Comparison of ENCODE assay signal across 18 cellular contexts in the genomic region with DNA sequence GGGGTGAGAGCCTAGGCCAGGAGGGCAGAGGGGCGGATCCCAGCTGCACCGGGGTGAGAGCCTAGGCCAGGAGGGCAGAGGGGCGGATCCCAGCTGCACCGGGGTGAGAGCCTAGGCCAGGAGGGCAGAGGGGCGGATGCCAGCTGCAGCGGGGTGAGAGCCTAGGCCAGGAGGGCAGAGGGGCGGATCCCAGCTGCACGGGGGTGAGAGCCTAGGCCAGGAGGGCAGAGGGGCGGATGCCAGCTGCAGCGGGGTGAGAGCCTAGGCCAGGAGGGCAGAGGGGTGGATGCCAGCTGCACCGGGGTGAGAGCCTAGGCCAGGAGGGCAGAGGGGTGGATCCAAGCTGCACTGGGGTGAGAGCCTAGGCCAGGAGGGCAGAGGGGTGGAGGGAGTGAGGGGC. TPM values are rescaled to one million over a fixed set of nuclear protein-coding genes. Genes with fewer than 3 reads are reported as not detected.
"Had no signal": no experiment of that assay in that cellular context is flagged by ENCODE, and none has a peak within 500 bp of the region (broad histone marks: within the 10 kb centered on the region; RNA-seq: fewer than 3 reads in every experiment).

No MANE protein-coding gene starts in this region.

RNA-seq across cellular contexts. Expression of gene GALP, which starts 0.5 kb away (rescaled TPM):
- total RNA-seq: activated B cell treated with CpG ODN at 0.5 μM for 24 hours; activated CD4-positive, alpha-beta memory T cell treated with anti-CD3 and anti-CD28 coated beads for 36 hours; activated CD4-positive, alpha-beta T cell treated with anti-CD3 and anti-CD28 coated beads, Interleukin-2, amount 10 ng/mL, durations not matched to agents 24 days and 14 days; activated CD8-positive, alpha-beta memory T cell treated with anti-CD3 and anti-CD28 coated beads for 36 hours; activated CD8-positive, alpha-beta T cell treated with anti-CD3 and anti-CD28 coated beads for 36 hours; activated naive CD4-positive, alpha-beta T cell treated with anti-CD3 and anti-CD28 coated beads for 36 hours; activated naive CD4-positive, alpha-beta T cell treated with anti-CD3 and anti-CD28 coated beads, Interleukin-2, amount 50 U/mL, for 72 hours; activated naive CD8-positive, alpha-beta T cell treated with anti-CD3 and anti-CD28 coated beads for 36 hours; activated T-cell treated with anti-CD3 and anti-CD28 coated beads, Interleukin-2, amount 50 U/mL, for 4 hours; activated T-cell treated with anti-CD3 and anti-CD28 coated beads, Interleukin-2, amount 50 U/mL, for 72 hours; activated T-helper 1 cell treated with anti-CD3 and anti-CD28 coated beads, Interleukin-12 subunit alpha, Interleukin-12 subunit beta, Interleukin-2, Interleukin-4 antibody, amounts not matched to agents 30 ng/mL and 10 ng/mL and 1 ng/mL, durations not matched to agents 14 hours and 24 hours and 36 hours; activated T-helper 17 cell treated with anti-CD3 and anti-CD28 coated beads, Interleukin-2, amount 50 U/mL, for 72 hours; adrenal gland; aorta; astrocyte; body of pancreas; breast epithelium; cardiac septum had no signal
- polyA plus RNA-seq: adrenal gland, aorta had no signal

RNA-seq across cellular contexts. Expression of gene ZSCAN5B, which starts 21.3 kb away (rescaled TPM):
- total RNA-seq: activated B cell treated with CpG ODN at 0.5 μM for 24 hours; activated CD4-positive, alpha-beta memory T cell treated with anti-CD3 and anti-CD28 coated beads for 36 hours; activated CD4-positive, alpha-beta T cell treated with anti-CD3 and anti-CD28 coated beads, Interleukin-2, amount 10 ng/mL, durations not matched to agents 24 days and 14 days; activated CD8-positive, alpha-beta memory T cell treated with anti-CD3 and anti-CD28 coated beads for 36 hours; activated CD8-positive, alpha-beta T cell treated with anti-CD3 and anti-CD28 coated beads for 36 hours; activated naive CD4-positive, alpha-beta T cell treated with anti-CD3 and anti-CD28 coated beads for 36 hours; activated naive CD4-positive, alpha-beta T cell treated with anti-CD3 and anti-CD28 coated beads, Interleukin-2, amount 50 U/mL, for 72 hours; activated naive CD8-positive, alpha-beta T cell treated with anti-CD3 and anti-CD28 coated beads for 36 hours; activated T-cell treated with anti-CD3 and anti-CD28 coated beads, Interleukin-2, amount 50 U/mL, for 4 hours; activated T-cell treated with anti-CD3 and anti-CD28 coated beads, Interleukin-2, amount 50 U/mL, for 72 hours; activated T-helper 1 cell treated with anti-CD3 and anti-CD28 coated beads, Interleukin-12 subunit alpha, Interleukin-12 subunit beta, Interleukin-2, Interleukin-4 antibody, amounts not matched to agents 30 ng/mL and 10 ng/mL and 1 ng/mL, durations not matched to agents 14 hours and 24 hours and 36 hours; aorta; astrocyte; body of pancreas; breast epithelium; cardiac septum had no signal
- polyA plus RNA-seq: aorta had no signal

RNA-seq across cellular contexts. Expression of gene ZSCAN5C, which starts 25.8 kb away (rescaled TPM):
- total RNA-seq: activated B cell treated with CpG ODN at 0.5 μM for 24 hours; activated CD4-positive, alpha-beta memory T cell treated with anti-CD3 and anti-CD28 coated beads for 36 hours; activated CD4-positive, alpha-beta T cell treated with anti-CD3 and anti-CD28 coated beads, Interleukin-2, amount 10 ng/mL, durations not matched to agents 24 days and 14 days; activated CD8-positive, alpha-beta memory T cell treated with anti-CD3 and anti-CD28 coated beads for 36 hours; activated CD8-positive, alpha-beta T cell treated with anti-CD3 and anti-CD28 coated beads for 36 hours; activated naive CD4-positive, alpha-beta T cell treated with anti-CD3 and anti-CD28 coated beads for 36 hours; activated naive CD4-positive, alpha-beta T cell treated with anti-CD3 and anti-CD28 coated beads, Interleukin-2, amount 50 U/mL, for 72 hours; activated naive CD8-positive, alpha-beta T cell treated with anti-CD3 and anti-CD28 coated beads for 36 hours; activated T-cell treated with anti-CD3 and anti-CD28 coated beads, Interleukin-2, amount 50 U/mL, for 4 hours; activated T-cell treated with anti-CD3 and anti-CD28 coated beads, Interleukin-2, amount 50 U/mL, for 72 hours; activated T-helper 1 cell treated with anti-CD3 and anti-CD28 coated beads, Interleukin-12 subunit alpha, Interleukin-12 subunit beta, Interleukin-2, Interleukin-4 antibody, amounts not matched to agents 30 ng/mL and 10 ng/mL and 1 ng/mL, durations not matched to agents 14 hours and 24 hours and 36 hours; activated T-helper 17 cell treated with anti-CD3 and anti-CD28 coated beads, Interleukin-2, amount 50 U/mL, for 72 hours; adrenal gland; aorta; astrocyte; body of pancreas; breast epithelium; cardiac septum had no signal
- polyA plus RNA-seq: adrenal gland, aorta had no signal
